Comparison of ENCODE assay signal across 1 cellular context in the genomic region with DNA sequence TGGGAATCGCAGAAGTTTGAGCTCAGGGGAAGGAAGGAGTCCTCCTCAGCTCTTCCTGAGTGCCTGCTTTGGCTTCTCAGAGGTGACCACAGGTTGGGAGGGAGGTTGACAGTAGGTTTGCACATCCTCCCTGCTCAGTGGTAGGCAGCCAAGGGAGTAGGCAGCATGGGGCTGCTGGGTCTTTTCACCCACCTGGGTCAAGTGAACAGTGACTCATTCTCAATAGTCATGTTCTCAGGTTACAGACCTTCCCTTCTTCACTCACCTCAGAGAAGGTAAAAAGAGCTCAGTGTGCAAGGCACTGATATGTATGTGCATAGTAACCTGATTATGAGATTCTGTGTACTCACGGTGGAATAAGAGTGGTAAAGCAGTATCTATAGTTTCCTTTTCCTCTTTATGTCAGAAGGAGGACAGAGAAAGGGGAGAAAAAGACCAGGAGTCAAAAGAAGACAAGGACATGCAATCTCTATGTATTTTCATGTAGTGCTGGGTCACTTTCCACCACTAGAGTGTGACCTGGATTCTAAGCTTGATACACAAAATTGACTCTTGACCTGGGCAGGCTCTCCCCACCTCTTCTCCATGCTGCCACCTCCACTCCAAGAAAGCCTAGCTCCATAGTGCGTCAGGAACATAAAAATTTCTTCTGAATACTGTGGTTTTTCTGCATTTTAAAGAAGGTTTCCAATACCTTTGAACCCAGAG.
TF ChIP-seq lines count a peak whose summit lies in the region.

No MANE protein-coding gene starts in this region.

TF ChIP-seq in HCT116, 20 proteins besides CTCF, POLR2A, EP300 and RAD21 (continued from another document):
- TF ChIP-seq, protein P1, sequence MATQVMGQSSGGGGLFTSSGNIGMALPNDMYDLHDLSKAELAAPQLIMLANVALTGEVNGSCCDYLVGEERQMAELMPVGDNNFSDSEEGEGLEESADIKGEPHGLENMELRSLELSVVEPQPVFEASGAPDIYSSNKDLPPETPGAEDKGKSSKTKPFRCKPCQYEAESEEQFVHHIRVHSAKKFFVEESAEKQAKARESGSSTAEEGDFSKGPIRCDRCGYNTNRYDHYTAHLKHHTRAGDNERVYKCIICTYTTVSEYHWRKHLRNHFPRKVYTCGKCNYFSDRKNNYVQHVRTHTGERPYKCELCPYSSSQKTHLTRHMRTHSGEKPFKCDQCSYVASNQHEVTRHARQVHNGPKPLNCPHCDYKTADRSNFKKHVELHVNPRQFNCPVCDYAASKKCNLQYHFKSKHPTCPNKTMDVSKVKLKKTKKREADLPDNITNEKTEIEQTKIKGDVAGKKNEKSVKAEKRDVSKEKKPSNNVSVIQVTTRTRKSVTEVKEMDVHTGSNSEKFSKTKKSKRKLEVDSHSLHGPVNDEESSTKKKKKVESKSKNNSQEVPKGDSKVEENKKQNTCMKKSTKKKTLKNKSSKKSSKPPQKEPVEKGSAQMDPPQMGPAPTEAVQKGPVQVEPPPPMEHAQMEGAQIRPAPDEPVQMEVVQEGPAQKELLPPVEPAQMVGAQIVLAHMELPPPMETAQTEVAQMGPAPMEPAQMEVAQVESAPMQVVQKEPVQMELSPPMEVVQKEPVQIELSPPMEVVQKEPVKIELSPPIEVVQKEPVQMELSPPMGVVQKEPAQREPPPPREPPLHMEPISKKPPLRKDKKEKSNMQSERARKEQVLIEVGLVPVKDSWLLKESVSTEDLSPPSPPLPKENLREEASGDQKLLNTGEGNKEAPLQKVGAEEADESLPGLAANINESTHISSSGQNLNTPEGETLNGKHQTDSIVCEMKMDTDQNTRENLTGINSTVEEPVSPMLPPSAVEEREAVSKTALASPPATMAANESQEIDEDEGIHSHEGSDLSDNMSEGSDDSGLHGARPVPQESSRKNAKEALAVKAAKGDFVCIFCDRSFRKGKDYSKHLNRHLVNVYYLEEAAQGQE (IDR thresholded peaks at IDR 0.05; ENCODE audit: low read depth) = no peak
- TF ChIP-seq POLR2AphosphoS5 (IDR thresholded peaks at IDR 0.05; ENCODE audit: low read depth, low read length) (no peak), TCF7L2 (IDR thresholded peaks at IDR 0.05; ENCODE audit: borderline replicate concordance, extremely low read depth, insufficient read depth, insufficient read length) (no peak), FOSL1 (IDR thresholded peaks at IDR 0.05; ENCODE audit: low read depth) (peak; percentile 52), EZH2 (IDR thresholded peaks at IDR 0.05) (no peak), ELF1 (IDR thresholded peaks at IDR 0.05; ENCODE audit: borderline replicate concordance, low read depth) (no peak), CEBPB (IDR thresholded peaks at IDR 0.05; ENCODE audit: low read depth) (no peak), ZNF274 (IDR thresholded peaks at IDR 0.05; ENCODE audit: low read depth, low read length) (no peak), JUND (IDR thresholded peaks at IDR 0.05) (peak; percentile 53), SP1 (IDR thresholded peaks at IDR 0.05; ENCODE audit: low read depth) (peak; percentile 29; the same call in 1 of the 2 replicates), SRF (IDR thresholded peaks at IDR 0.05; ENCODE audit: low read depth) (no peak)
- TF ChIP-seq, protein P2, sequence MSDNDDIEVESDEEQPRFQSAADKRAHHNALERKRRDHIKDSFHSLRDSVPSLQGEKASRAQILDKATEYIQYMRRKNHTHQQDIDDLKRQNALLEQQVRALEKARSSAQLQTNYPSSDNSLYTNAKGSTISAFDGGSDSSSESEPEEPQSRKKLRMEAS (IDR thresholded peaks at IDR 0.05) = no peak
